In genomic region chr12:66453837-66454236, GRCh38 we compare ENCODE assay signal across 13 cellular contexts.
DNase-seq lines count a peak whose midpoint lies in the region; ATAC-seq lines count a peak whose summit lies in the region.
"Had no signal": no experiment of that assay in that cellular context is flagged by ENCODE, and none has a peak within 500 bp of the region (broad histone marks: within the 10 kb centered on the region; RNA-seq: fewer than 3 reads in every experiment).

No MANE protein-coding gene starts in this region.

- ATAC-seq in GM18861 (IDR thresholded peaks at IDR 0.05; ENCODE audit: unreplicated experiment): peak; percentile 85
- peak; percentile 83 for ATAC-seq in GM19467 (IDR thresholded peaks at IDR 0.05; ENCODE audit: unreplicated experiment)
- peak; percentile 82 for ATAC-seq in HG02884 (IDR thresholded peaks at IDR 0.05; ENCODE audit: unreplicated experiment)
- peak; percentile 85 for ATAC-seq in HG03571 (IDR thresholded peaks at IDR 0.05; ENCODE audit: unreplicated experiment)

- DNase-seq in NCI-H524 (lab: John Stamatoyannopoulos, UW) (no peak), NCI-H1417 treated with DMSO at 0.1 percent for 48 hours (lab: John Stamatoyannopoulos, UW) (no peak), dermis blood vessel endothelial cell (no peak)
- no peak for DNase-seq in activated CD4-positive, alpha-beta T cell treated with anti-CD3 and anti-CD28 coated beads for 48 hours
- DNase-seq: activated CD4-positive, alpha-beta T cell treated with anti-CD3 and anti-CD28 coated beads, Interleukin-2, amount 50 U/mL, for 1 hour; effector memory CD4-positive, alpha-beta T cell; hypothalamus; mesendoderm; NCI-H82 had no signal
